2 cellular contexts compared by ENCODE assay signal in genomic region chr12:131905081-131905639, GRCh38.
TF ChIP-seq lines count a peak whose summit lies in the region.

No MANE protein-coding gene starts in this region.

TF ChIP-seq in GM23338, 12 proteins besides CTCF, POLR2A, EP300 and RAD21 (continued from another document):
- no peak for TF ChIP-seq ZNF462 (CRISPR knock-in tag; IDR thresholded peaks at IDR 0.05)
- TF ChIP-seq EZH2 (IDR thresholded peaks at IDR 0.05; ENCODE audit: low read depth, unreplicated experiment): no peak
- no peak for TF ChIP-seq EZH2phosphoT487 (IDR thresholded peaks at IDR 0.05; ENCODE audit: unreplicated experiment)

TF ChIP-seq in WTC11, 78 proteins besides CTCF, POLR2A, EP300 and RAD21 (continued from another document):
- TF ChIP-seq ZNF281 (CRISPR knock-in tag; IDR thresholded peaks at IDR 0.05) (no peak), RORB (CRISPR knock-in tag; IDR thresholded peaks at IDR 0.05) (no peak), TEAD1 (CRISPR knock-in tag; IDR thresholded peaks at IDR 0.05) (no peak), RELA (CRISPR knock-in tag; IDR thresholded peaks at IDR 0.05; ENCODE audit: borderline replicate concordance) (no peak), USF2 (CRISPR knock-in tag; IDR thresholded peaks at IDR 0.05) (no peak), GTF2I (CRISPR knock-in tag; conservative IDR thresholded peaks at IDR 0.05) (no peak), E2F5 (CRISPR knock-in tag; IDR thresholded peaks at IDR 0.05) (no peak)
